22 cellular contexts compared by ENCODE assay signal in genomic region chr10:79926037-79926436, GRCh38. TPM values are rescaled to one million over a fixed set of nuclear protein-coding genes. Genes with fewer than 3 reads are reported as not detected.
DNase-seq lines count a peak whose midpoint lies in the region; ATAC-seq and TF ChIP-seq lines count a peak whose summit lies in the region.
"Had no signal": no experiment of that assay in that cellular context is flagged by ENCODE, and none has a peak within 500 bp of the region (broad histone marks: within the 10 kb centered on the region; RNA-seq: fewer than 3 reads in every experiment).

No MANE protein-coding gene starts in this region.

- H3K4me1 Mint-ChIP-seq in T-helper 1 cell treated with Interleukin-12 subunit alpha and Interleukin-12 subunit beta and Interleukin-4 antibody, amounts not matched to agents 30 μg/mL and 1 μg/mL, for 36 hours (ENCODE audit: low read depth) = peaks cover 14% of the 10 kb centered on the region
- no peaks in the 10 kb centered on the region for H3K4me1 Mint-ChIP-seq in osteocyte (ENCODE audit: unreplicated experiment)

- peaks cover 10% of the 10 kb centered on the region for H3K9me3 Mint-ChIP-seq in T-helper 1 cell treated with Interleukin-12 subunit alpha and Interleukin-12 subunit beta and Interleukin-4 antibody, amounts not matched to agents 30 μg/mL and 1 μg/mL, for 36 hours
- H3K9me3 Mint-ChIP-seq in osteocyte (ENCODE audit: unreplicated experiment) = no peaks in the 10 kb centered on the region
- H3K9me3 Mint-ChIP-seq: CD8-positive, alpha-beta T cell had no signal

- CTCF ChIA-PET in GM10248 (lab: Yijun Ruan, JAX) = interaction anchor here (1.3 to 2.5 kb wide), 2 partner anchors 363 to 389 kb away, joined by 3 to 8 read pairs; no protein-coding TSS in a partner anchor

- DNase-seq in T-helper 1 cell = no peak
- DNase-seq in GM10248 (ENCODE audit: extremely low spot score) = peak; percentile 3
- DNase-seq in esophagus muscularis mucosa (ENCODE audit: extremely low spot score) = peak; percentile 79
- peak; percentile 69 for DNase-seq in osteocyte (ENCODE audit: extremely low spot score, unreplicated experiment)
- DNase-seq in NCI-H1105 (lab: John Stamatoyannopoulos, UW) = no peak
- DNase-seq: CD8-positive, alpha-beta T cell; DMS79 treated with DMSO at 0.1 percent for 48 hours; KBM-7; NCI-H1436; NCI-H2029; NCI-H2171; NCI-H748 treated with DMSO at 0.1 percent for 48 hours; PC-3 had no signal

- no peak overlapping the region for H3K4me3 ChIP-seq in esophagus muscularis mucosa
- H3K4me3 ChIP-seq: BLaER1 had no signal

- H3K4me3 Mint-ChIP-seq in T-helper 1 cell treated with Interleukin-12 subunit alpha and Interleukin-12 subunit beta and Interleukin-4 antibody, amounts not matched to agents 30 μg/mL and 1 μg/mL, for 36 hours = no peak overlapping the region
- no peak overlapping the region for H3K4me3 Mint-ChIP-seq in osteocyte (ENCODE audit: unreplicated experiment)
- H3K4me3 Mint-ChIP-seq: CD8-positive, alpha-beta T cell had no signal

- peaks cover 4% of the 10 kb centered on the region for H3K36me3 Mint-ChIP-seq in T-helper 1 cell treated with Interleukin-12 subunit alpha and Interleukin-12 subunit beta and Interleukin-4 antibody, amounts not matched to agents 30 μg/mL and 1 μg/mL, for 36 hours (ENCODE audit: low read depth)
- no peaks in the 10 kb centered on the region for H3K36me3 Mint-ChIP-seq in osteocyte (ENCODE audit: unreplicated experiment)
- H3K36me3 Mint-ChIP-seq: CD8-positive, alpha-beta T cell had no signal

- peaks cover 17% of the 10 kb centered on the region for H3K27me3 Mint-ChIP-seq in T-helper 1 cell treated with Interleukin-12 subunit alpha and Interleukin-12 subunit beta and Interleukin-4 antibody, amounts not matched to agents 30 μg/mL and 1 μg/mL, for 36 hours (ENCODE audit: low read depth)
- H3K27me3 Mint-ChIP-seq in osteocyte (ENCODE audit: unreplicated experiment) = peaks cover 19% of the 10 kb centered on the region

- POLR2A ChIA-PET in GM10248 (lab: Yijun Ruan, JAX) = no interaction called here

- no peaks in the 10 kb centered on the region for H3K9me3 ChIP-seq in esophagus muscularis mucosa
- H3K9me3 ChIP-seq: BLaER1 had no signal

- ATAC-seq in HG02973 (IDR thresholded peaks at IDR 0.05; ENCODE audit: unreplicated experiment) (no peak), HG03460 (IDR thresholded peaks at IDR 0.05; ENCODE audit: unreplicated experiment) (no peak)
- ATAC-seq: CD8-positive, alpha-beta T cell; HCT116; PC-3 had no signal

- peaks cover 5 to 16% (median 11%) of the 10 kb centered on the region in 4 donors for H3K4me1 ChIP-seq in esophagus muscularis mucosa
- H3K4me1 ChIP-seq: BLaER1 had no signal

- no peak overlapping the region for H3K27ac ChIP-seq in esophagus muscularis mucosa (replicated peaks in 1 of 4)
- H3K27ac ChIP-seq: 22Rv1, BLaER1, RWPE1 had no signal

- TF ChIP-seq EP300 in esophagus muscularis mucosa (IDR thresholded peaks at IDR 0.05) = no peak

- TF ChIP-seq CTCF in GM10248 (IDR thresholded peaks at IDR 0.05; ENCODE audit: control extremely low read depth, extremely low read depth, low read depth, missing control alignments) (no peak), esophagus muscularis mucosa (IDR thresholded peaks at IDR 0.05) (no peak), osteocyte (IDR thresholded peaks at IDR 0.05) (no peak)

- intact Hi-C loops in esophagus muscularis mucosa (cut with DNase I) = loop anchor here (10.0 kb wide), 1 partner anchor 361 kb away; the partner anchor contains the start of gene SFTPA2

- peak overlapping the region; percentile 10 for H3K27ac Mint-ChIP-seq in T-helper 1 cell treated with Interleukin-12 subunit alpha and Interleukin-12 subunit beta and Interleukin-4 antibody, amounts not matched to agents 30 μg/mL and 1 μg/mL, for 36 hours
- H3K27ac Mint-ChIP-seq in osteocyte (ENCODE audit: unreplicated experiment) = no peak overlapping the region
- H3K27ac Mint-ChIP-seq: CD8-positive, alpha-beta T cell had no signal

- 68% methylated on average over 7 of the region's 7 CpGs for WGBS in esophagus muscularis mucosa

- H3K27me3 ChIP-seq in esophagus muscularis mucosa = peaks cover 0 to 3% (median 0%) of the 10 kb centered on the region in 4 donors
- H3K27me3 ChIP-seq: BLaER1 had no signal

- TF ChIP-seq POLR2A in esophagus muscularis mucosa (IDR thresholded peaks at IDR 0.05; ENCODE audit: low read depth) = no peak

- peaks cover 3 to 8% (median 5%) of the 10 kb centered on the region in 4 donors for H3K36me3 ChIP-seq in esophagus muscularis mucosa
- H3K36me3 ChIP-seq: BLaER1 had no signal

RNA-seq across cellular contexts. Expression of gene SFTPD, which starts 22.9 kb away (rescaled TPM):
- total RNA-seq in esophagus muscularis mucosa (1 to 10 TPM in 3 of 4 donors, under 1 TPM in 1; 0.83 to 3.0 (median 1.5) TPM), osteocyte (0.35 and 0.60 TPM in 2 replicates)
- total RNA-seq: CD8-positive, alpha-beta T cell; G401; NCI-H460; PC-3 had no signal

Comparison
In these comparisons a context has a peak if more than half of its experiments do, and no peak if none do; other contexts are left out.
1. DNase-seq: peak in GM10248 (single experiment), esophagus muscularis mucosa (single experiment) and osteocyte (single experiment); none in T-helper 1 cell (0 of 5) and NCI-H1105 (single experiment).